35 cellular contexts compared by ENCODE assay signal in genomic region chr11:125299821-125300220, GRCh38.
"Had no signal": no experiment of that assay in that cellular context is flagged by ENCODE, and none has a peak within 500 bp of the region (broad histone marks: within the 10 kb centered on the region; RNA-seq: fewer than 3 reads in every experiment).

No MANE protein-coding gene starts in this region.

- H3K9me3 ChIP-seq: ascending aorta, body of pancreas had no signal

- H3K36me3 ChIP-seq: ascending aorta, WERI-Rb-1 had no signal

- H3K4me3 ChIP-seq: ascending aorta, body of pancreas, PC-9 had no signal

- H3K4me3 Mint-ChIP-seq: activated CD4-positive, alpha-beta T cell treated with anti-CD3 and anti-CD28 coated beads, Interleukin-2, amount 10 ng/mL, durations not matched to agents 24 days and 14 days; activated CD8-positive, alpha-beta T cell treated with anti-CD3 and anti-CD28 coated beads for 36 hours; activated naive CD8-positive, alpha-beta T cell treated with anti-CD3 and anti-CD28 coated beads for 36 hours; activated T-cell treated with anti-CD3 and anti-CD28 coated beads, Interleukin-2, amount 50 U/mL, for 72 hours; activated T-helper 17 cell treated with anti-CD3 and anti-CD28 coated beads, Interleukin-2, amount 50 U/mL, for 72 hours had no signal

- H3K4me2 ChIP-seq: KMS-11 had no signal

- H2AFZ ChIP-seq: PC-9 had no signal

- H3K9ac ChIP-seq: KMS-11 had no signal

- H3K9me3 Mint-ChIP-seq: activated CD4-positive, alpha-beta T cell treated with anti-CD3 and anti-CD28 coated beads, Interleukin-2, amount 10 ng/mL, durations not matched to agents 24 days and 14 days; activated CD8-positive, alpha-beta T cell treated with anti-CD3 and anti-CD28 coated beads for 36 hours; activated naive CD8-positive, alpha-beta T cell treated with anti-CD3 and anti-CD28 coated beads for 36 hours; activated T-cell treated with anti-CD3 and anti-CD28 coated beads, Interleukin-2, amount 50 U/mL, for 72 hours; activated T-helper 17 cell treated with anti-CD3 and anti-CD28 coated beads, Interleukin-2, amount 50 U/mL, for 72 hours had no signal

- H3K36me3 Mint-ChIP-seq: activated naive CD8-positive, alpha-beta T cell treated with anti-CD3 and anti-CD28 coated beads for 36 hours had no signal

- H3K27me3 ChIP-seq: ascending aorta, body of pancreas had no signal

- H3K27ac ChIP-seq: KMS-11, RWPE1, WERI-Rb-1 had no signal

- H3K4me1 Mint-ChIP-seq: activated CD4-positive, alpha-beta T cell treated with anti-CD3 and anti-CD28 coated beads, Interleukin-2, amount 10 ng/mL, durations not matched to agents 24 days and 14 days; activated naive CD8-positive, alpha-beta T cell treated with anti-CD3 and anti-CD28 coated beads for 36 hours; activated T-helper 17 cell treated with anti-CD3 and anti-CD28 coated beads, Interleukin-2, amount 50 U/mL, for 72 hours had no signal

- H3K27ac Mint-ChIP-seq: activated CD4-positive, alpha-beta T cell treated with anti-CD3 and anti-CD28 coated beads, Interleukin-2, amount 10 ng/mL, durations not matched to agents 24 days and 14 days; activated CD8-positive, alpha-beta T cell treated with anti-CD3 and anti-CD28 coated beads for 36 hours; activated naive CD8-positive, alpha-beta T cell treated with anti-CD3 and anti-CD28 coated beads for 36 hours; activated T-cell treated with anti-CD3 and anti-CD28 coated beads, Interleukin-2, amount 50 U/mL, for 72 hours; activated T-helper 17 cell treated with anti-CD3 and anti-CD28 coated beads, Interleukin-2, amount 50 U/mL, for 72 hours had no signal

- ATAC-seq: activated CD8-positive, alpha-beta T cell treated with anti-CD3 and anti-CD28 coated beads for 36 hours; activated T-cell treated with anti-CD3 and anti-CD28 coated beads, Interleukin-2, amount 50 U/mL, for 72 hours; activated T-helper 17 cell treated with anti-CD3 and anti-CD28 coated beads, Interleukin-2, amount 50 U/mL, for 72 hours had no signal

- DNase-seq: activated CD4-positive, alpha-beta T cell treated with anti-CD3 and anti-CD28 coated beads for 1 hour; activated CD4-positive, alpha-beta T cell treated with anti-CD3 and anti-CD28 coated beads, Interleukin-2, amount 10 ng/mL, durations not matched to agents 24 days and 14 days; activated CD4-positive, alpha-beta T cell treated with anti-CD3 and anti-CD28 coated beads, Interleukin-2, amount 50 U/mL, for 4 hours; activated CD4-positive, CD25-positive, alpha-beta regulatory T cell; activated CD8-positive, alpha-beta T cell treated with anti-CD3 and anti-CD28 coated beads for 36 hours; activated effector memory CD4-positive, alpha-beta T cell treated with anti-CD3 and anti-CD28 coated beads, Interleukin-2, amount 50 U/mL, for 16 hours; activated naive CD4-positive, alpha-beta T cell; activated naive CD4-positive, alpha-beta T cell treated with anti-CD3 and anti-CD28 coated beads, Interleukin-2, amount 50 U/mL, for 16 hours; activated naive CD8-positive, alpha-beta T cell treated with anti-CD3 and anti-CD28 coated beads for 36 hours; activated T-cell treated with anti-CD3 and anti-CD28 coated beads, Interleukin-2, amount 50 U/mL, for 1 hour; activated T-cell treated with anti-CD3 and anti-CD28 coated beads, Interleukin-2, amount 50 U/mL, for 72 hours; amniotic stem cell; body of pancreas; caudate nucleus; cerebellar nuclear complex; NCI-H1105 treated with DMSO at 0.1 percent for 48 hours; NCI-H1436; NCI-H1694; NCI-H1930; NCI-H2081 treated with DMSO at 0.1 percent for 48 hours; NCI-H345; NCI-H524 treated with DMSO at 0.1 percent for 48 hours; NK-92 treated with Interleukin-12 subunit alpha and Interleukin-12 subunit beta, amount 100 ng/mL, for 24 hours; PC-9; Right ventricle myocardium superior; SW 1271; T-helper 1 cell; T1000; WERI-Rb-1 had no signal

- FAIRE-seq: bronchial epithelial cell, RCC 7860 had no signal

- H3K27me3 Mint-ChIP-seq: activated CD4-positive, alpha-beta T cell treated with anti-CD3 and anti-CD28 coated beads, Interleukin-2, amount 10 ng/mL, durations not matched to agents 24 days and 14 days; activated naive CD8-positive, alpha-beta T cell treated with anti-CD3 and anti-CD28 coated beads for 36 hours had no signal
